In the genomic region with DNA sequence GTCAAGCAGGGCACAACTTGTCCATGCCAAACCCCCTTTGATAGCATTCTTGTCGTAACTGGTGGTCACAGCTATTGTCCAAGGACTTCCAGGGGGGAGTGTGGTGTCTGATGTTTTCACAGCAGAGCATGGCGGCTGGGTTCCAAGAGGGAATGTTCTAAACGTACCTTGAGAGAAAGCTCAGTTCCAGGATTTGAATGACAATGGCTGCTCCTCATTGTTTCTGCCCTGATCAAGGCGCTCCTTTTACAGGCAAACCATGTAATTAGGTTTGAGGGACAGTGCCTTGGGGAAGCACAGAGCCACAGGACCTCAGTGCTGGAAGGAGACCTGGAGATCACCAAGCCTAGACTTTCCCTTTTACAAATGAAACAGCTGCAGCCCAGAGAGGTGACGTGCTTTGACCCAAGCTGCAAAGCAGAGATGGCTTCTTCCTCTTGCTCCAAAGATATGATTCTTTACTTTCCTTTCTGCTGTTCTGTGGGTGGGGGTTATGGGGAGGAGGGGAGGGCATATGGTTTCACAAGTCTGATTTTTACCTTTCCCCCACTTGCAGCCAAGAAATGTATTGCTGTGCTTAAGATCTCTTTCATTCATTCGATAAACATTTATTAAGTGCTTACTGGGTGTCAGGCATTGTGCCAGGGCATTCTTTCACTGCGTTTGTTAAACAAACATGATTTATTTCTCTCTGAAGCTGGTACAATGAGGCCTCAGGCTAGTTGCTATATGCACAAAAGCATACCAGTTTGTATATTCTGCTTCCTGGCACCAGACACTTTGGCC, we compare ENCODE assay signal across 10 cellular contexts.
DNase-seq lines count a peak whose midpoint lies in the region; ATAC-seq and TF ChIP-seq lines count a peak whose summit lies in the region.
"Had no signal": no experiment of that assay in that cellular context is flagged by ENCODE, and none has a peak within 500 bp of the region (broad histone marks: within the 10 kb centered on the region; RNA-seq: fewer than 3 reads in every experiment).

No MANE protein-coding gene starts in this region.

- H3K9me3 ChIP-seq in right cardiac atrium (ENCODE audit: control insufficient read depth, low read length) (no peaks in the 10 kb centered on the region), hepatocyte (ENCODE audit: low read depth) (no peaks in the 10 kb centered on the region), spleen (no peaks in the 10 kb centered on the region)

- no peak overlapping the region for H3K4me2 ChIP-seq in hepatocyte

- H3K79me2 ChIP-seq in hepatocyte: no peaks in the 10 kb centered on the region

- H3K27me3 ChIP-seq in right cardiac atrium (ENCODE audit: control insufficient read depth, insufficient read depth): no peaks in the 10 kb centered on the region
- H3K27me3 ChIP-seq in hepatocyte: no peaks in the 10 kb centered on the region
- H3K27me3 ChIP-seq in spleen (replicated peaks in 1 of 7): no peaks in the 10 kb centered on the region

- H2AFZ ChIP-seq in hepatocyte: no peak overlapping the region

- H3K36me3 ChIP-seq in hepatocyte (replicated peaks; ENCODE audit: insufficient read depth, low read depth) (no peaks in the 10 kb centered on the region), spleen (no peaks in the 10 kb centered on the region)

- H3K9me2 ChIP-seq in hepatocyte (replicated peaks; ENCODE audit: insufficient read depth): no peaks in the 10 kb centered on the region

- H3K4me1 ChIP-seq in right cardiac atrium (ENCODE audit: control insufficient read depth, insufficient read depth, low read length): no peaks in the 10 kb centered on the region
- H3K4me1 ChIP-seq in hepatocyte (ENCODE audit: insufficient read depth): peaks cover 12% of the 10 kb centered on the region
- H3K4me1 ChIP-seq in spleen: peaks cover 0 to 7% (median 0%) of the 10 kb centered on the region in 6 donors

- ATAC-seq in left cardiac atrium (no peak), right cardiac atrium (no peak), HG02938 (IDR thresholded peaks at IDR 0.05; ENCODE audit: unreplicated experiment) (no peak)
- ATAC-seq: stimulated activated memory B cell treated with anti-CD40 and anti-IgM and Interleukin-4, amounts not matched to agents 10 μg/mL and 1 μg/mL and 100 μg/mL, for 72 hours had no signal

- TF ChIP-seq CTCF in hepatocyte (IDR thresholded peaks at IDR 0.05; ENCODE audit: poor library complexity) (no peak), spleen (IDR thresholded peaks at IDR 0.05 in 8 of 11, conservative IDR thresholded peaks at IDR 0.05 in 3 of 11) (no peak)

- H3K4me3 ChIP-seq in right cardiac atrium (ENCODE audit: low read length) (no peak overlapping the region), hepatocyte (no peak overlapping the region), spleen (no peak overlapping the region)

- DNase-seq in left cardiac atrium (peak; percentile 27), right cardiac atrium (no peak), SHP77 treated with DMSO at 0.1 percent for 48 hours (lab: John Stamatoyannopoulos, UW) (peak; percentile 7), hepatocyte (ENCODE audit: low spot score) (peak; percentile 30), AG20443 (ENCODE audit: low spot score) (no peak), spleen (no peak), cerebellar cortex (ENCODE audit: low spot score) (no peak)
- DNase-seq: RPMI8226 had no signal

- TF ChIP-seq POLR2A in spleen (IDR thresholded peaks at IDR 0.05): no peak

- WGBS in right cardiac atrium: 75% methylated on average over 7 of the region's 7 CpGs
- WGBS in hepatocyte (ENCODE audit: low lambda C conversion rate, missing lambda C conversion rate): 56% methylated on average over 7 of the region's 7 CpGs
- WGBS in spleen, 5 donors: 75 to 83% (median 79%) methylated on average over 7 of the region's 7 CpGs

- intact Hi-C loops in left cardiac atrium (cut with DNase I) (no loop called here), right cardiac atrium (cut with DNase I) (no loop called here), spleen (cut with DNase I; ENCODE audit: low total_unique reads) (no loop called here)

- H3K27ac ChIP-seq in right cardiac atrium (ENCODE audit: low read length): no peak overlapping the region
- no peak overlapping the region for H3K27ac ChIP-seq in hepatocyte
- no peak overlapping the region for H3K27ac ChIP-seq in spleen

- no peaks in the 10 kb centered on the region for H4K20me1 ChIP-seq in hepatocyte (ENCODE audit: insufficient read depth, poor library complexity, severe bottlenecking)

Comparison
In these comparisons a context has a peak if more than half of its experiments do, and no peak if none do; other contexts are left out.
1. DNase-seq: peak in left cardiac atrium (single experiment), SHP77 treated with DMSO at 0.1 percent for 48 hours (single experiment) and hepatocyte (single experiment); none in right cardiac atrium (0 of 3), AG20443 (single experiment), spleen (single experiment) and cerebellar cortex (single experiment).